Comparison of ENCODE assay signal across 15 cellular contexts in genomic region chr4:52368895-52369294, GRCh38.
"Had no signal": no experiment of that assay in that cellular context is flagged by ENCODE, and none has a peak within 500 bp of the region (broad histone marks: within the 10 kb centered on the region; RNA-seq: fewer than 3 reads in every experiment).

No MANE protein-coding gene starts in this region.

- FAIRE-seq: islet of Langerhans, TTC549, urothelium cell line had no signal

- H3K36me3 ChIP-seq: cardiac muscle cell, colonic mucosa, ovary had no signal

- H3K4me1 ChIP-seq: colonic mucosa had no signal

- H3K9me3 Mint-ChIP-seq: activated CD8-positive, alpha-beta T cell treated with anti-CD3 and anti-CD28 coated beads for 36 hours; activated naive CD4-positive, alpha-beta T cell treated with anti-CD3 and anti-CD28 coated beads, Interleukin-2, amount 50 U/mL, for 72 hours; WTC11 had no signal

- H3K36me3 Mint-ChIP-seq: activated naive CD4-positive, alpha-beta T cell treated with anti-CD3 and anti-CD28 coated beads, Interleukin-2, amount 50 U/mL, for 72 hours; WTC11 had no signal

- H3K27me3 ChIP-seq: cardiac muscle cell, colonic mucosa, ovary had no signal

- H3K4me3 ChIP-seq: cardiac muscle cell, colonic mucosa, lung, ovary had no signal

- DNase-seq: activated CD4-positive, alpha-beta T cell treated with anti-CD3 and anti-CD28 coated beads for 48 hours; activated CD8-positive, alpha-beta T cell treated with anti-CD3 and anti-CD28 coated beads for 36 hours; activated gamma-delta T cell; activated T-cell treated with anti-CD3 and anti-CD28 coated beads, Interleukin-2, amount 50 U/mL, for 48 hours; colonic mucosa; ovary; stimulated activated CD4-positive, alpha-beta T cell treated with anti-CD3 and anti-CD28 coated beads, Interleukin-1b, Interleukin-23, amount 100 ng/mL, for 48 hours had no signal

- H3K9me3 ChIP-seq: colonic mucosa, ovary had no signal

- H3K27ac Mint-ChIP-seq: activated CD8-positive, alpha-beta T cell treated with anti-CD3 and anti-CD28 coated beads for 36 hours; activated naive CD4-positive, alpha-beta T cell treated with anti-CD3 and anti-CD28 coated beads, Interleukin-2, amount 50 U/mL, for 72 hours; WTC11 had no signal

- H3K4me3 Mint-ChIP-seq: activated CD8-positive, alpha-beta T cell treated with anti-CD3 and anti-CD28 coated beads for 36 hours; WTC11 had no signal

- H3K27ac ChIP-seq: cardiac muscle cell, colonic mucosa, ovary had no signal

- ATAC-seq: activated CD8-positive, alpha-beta T cell treated with anti-CD3 and anti-CD28 coated beads for 36 hours; activated naive CD4-positive, alpha-beta T cell treated with anti-CD3 and anti-CD28 coated beads, Interleukin-2, amount 50 U/mL, for 72 hours; esophagus mucosa had no signal
